8 cellular contexts compared by ENCODE assay signal in genomic region chr11:72446929-72447753, GRCh38. TPM values are rescaled to one million over a fixed set of nuclear protein-coding genes. Genes with fewer than 3 reads are reported as not detected.
DNase-seq lines count a peak whose midpoint lies in the region; ATAC-seq and TF ChIP-seq lines count a peak whose summit lies in the region.

No MANE protein-coding gene starts in this region.

- H3K27ac ChIP-seq in fibroblast of lung (ENCODE audit: insufficient read depth, low read length) = no peak overlapping the region
- no peak overlapping the region for H3K27ac ChIP-seq in ovary

- H3K9ac ChIP-seq in fibroblast of lung (ENCODE audit: insufficient read depth, low read length) = no peak overlapping the region

- no peak for TF ChIP-seq EP300 in ovary (IDR thresholded peaks at IDR 0.05)

- no peak for TF ChIP-seq POLR2A in ovary (IDR thresholded peaks at IDR 0.05)

- intact Hi-C loops in ovary (cut with DNase I) = no loop called here

- WGBS in ovary, 3 donors = 30 to 36% (median 31%) methylated on average over 4 of the region's 4 CpGs

- no peaks in the 10 kb centered on the region for H3K36me3 Mint-ChIP-seq in activated naive CD8-positive, alpha-beta T cell treated with anti-CD3 and anti-CD28 coated beads, Interleukin-2, amount 10 ng/mL, durations not matched to agents 7 days and 5 days
- H3K36me3 Mint-ChIP-seq in activated naive CD8-positive, alpha-beta T cell treated with anti-CD3 and anti-CD28 coated beads, Interleukin-2, amount 50 U/mL, for 24 hours (ENCODE audit: low read depth) = no peaks in the 10 kb centered on the region

- no peak overlapping the region for H3K4me2 ChIP-seq in fibroblast of lung (ENCODE audit: extremely low read depth, insufficient read depth, low read length)

- H2AFZ ChIP-seq in fibroblast of lung (ENCODE audit: low read length) = no peak overlapping the region

- H3K4me1 ChIP-seq in fibroblast of lung (ENCODE audit: control insufficient read depth, extremely low read depth, insufficient read depth, low read length) (no peaks in the 10 kb centered on the region), ovary (ENCODE audit: insufficient read depth) (no peaks in the 10 kb centered on the region)

- no peak overlapping the region for H3K27ac Mint-ChIP-seq in activated naive CD8-positive, alpha-beta T cell treated with anti-CD3 and anti-CD28 coated beads, Interleukin-2, amount 10 ng/mL, durations not matched to agents 7 days and 5 days
- H3K27ac Mint-ChIP-seq in activated naive CD8-positive, alpha-beta T cell treated with anti-CD3 and anti-CD28 coated beads, Interleukin-2, amount 50 U/mL, for 24 hours = no peak overlapping the region

- H3K4me1 Mint-ChIP-seq in activated naive CD8-positive, alpha-beta T cell treated with anti-CD3 and anti-CD28 coated beads, Interleukin-2, amount 10 ng/mL, durations not matched to agents 7 days and 5 days = peaks cover 3% of the 10 kb centered on the region
- H3K4me1 Mint-ChIP-seq in activated naive CD8-positive, alpha-beta T cell treated with anti-CD3 and anti-CD28 coated beads, Interleukin-2, amount 50 U/mL, for 24 hours = no peaks in the 10 kb centered on the region

- H3K36me3 ChIP-seq in fibroblast of lung (ENCODE audit: control insufficient read depth, insufficient read depth, low read length) (no peaks in the 10 kb centered on the region), ovary (no peaks in the 10 kb centered on the region)

- no peak overlapping the region for H3K4me3 Mint-ChIP-seq in activated naive CD8-positive, alpha-beta T cell treated with anti-CD3 and anti-CD28 coated beads, Interleukin-2, amount 10 ng/mL, durations not matched to agents 7 days and 5 days
- H3K4me3 Mint-ChIP-seq in activated naive CD8-positive, alpha-beta T cell treated with anti-CD3 and anti-CD28 coated beads, Interleukin-2, amount 50 U/mL, for 24 hours = no peak overlapping the region

- peaks cover 2% of the 10 kb centered on the region for H3K27me3 ChIP-seq in fibroblast of lung (ENCODE audit: control insufficient read depth, insufficient read depth, low read length)
- H3K27me3 ChIP-seq in ovary = no peaks in the 10 kb centered on the region

- no peak overlapping the region for H3K4me3 ChIP-seq in fibroblast of lung (replicated peaks in 1 of 4; ENCODE audit: control extremely low read depth in 1 of 4, insufficient read depth in 1 of 4, low read depth in 3 of 4, low read length in 4 of 4)
- H3K4me3 ChIP-seq in ovary = no peak overlapping the region

- TF ChIP-seq CTCF in fibroblast of lung (conservative IDR thresholded peaks at IDR 0.05 in 1 of 2, IDR thresholded peaks at IDR 0.05 in 1 of 2; ENCODE audit: low read depth in 1 of 2, low read length in 2 of 2) (peak; percentile 81 to 83), ovary (IDR thresholded peaks at IDR 0.05) (peak in 2 of 3 donors; percentile 53 to 63)

- H3K9me3 ChIP-seq in fibroblast of lung (ENCODE audit: control insufficient read depth, insufficient read depth, low read depth, low read length) (no peaks in the 10 kb centered on the region), ovary (no peaks in the 10 kb centered on the region)

- H4K20me1 ChIP-seq in fibroblast of lung (ENCODE audit: control insufficient read depth, extremely low read depth, insufficient read depth, low read length) = no peaks in the 10 kb centered on the region

- H3K9me3 Mint-ChIP-seq in activated naive CD8-positive, alpha-beta T cell treated with anti-CD3 and anti-CD28 coated beads, Interleukin-2, amount 10 ng/mL, durations not matched to agents 7 days and 5 days = no peaks in the 10 kb centered on the region
- no peaks in the 10 kb centered on the region for H3K9me3 Mint-ChIP-seq in activated naive CD8-positive, alpha-beta T cell treated with anti-CD3 and anti-CD28 coated beads, Interleukin-2, amount 50 U/mL, for 24 hours

- no peaks in the 10 kb centered on the region for H3K79me2 ChIP-seq in fibroblast of lung (ENCODE audit: control insufficient read depth, insufficient read depth, low read length)

- no peak for DNase-seq in activated naive CD8-positive, alpha-beta T cell treated with anti-CD3 and anti-CD28 coated beads, Interleukin-2, amount 10 ng/mL, durations not matched to agents 7 days and 5 days
- no peak for DNase-seq in activated naive CD8-positive, alpha-beta T cell treated with anti-CD3 and anti-CD28 coated beads, Interleukin-2, amount 50 U/mL, for 24 hours
- DNase-seq in NCI-H1105 (lab: John Stamatoyannopoulos, UW) = peak; percentile 13
- DNase-seq in SKM-1 treated with dmso at 0.1 percent for 144 hours (lab: John Stamatoyannopoulos, UW; ENCODE audit: unreplicated experiment) = peak; percentile 78
- DNase-seq in fibroblast of lung (ENCODE audit: low read depth in 2 of 2) = peak; percentile 67 to 73
- DNase-seq in ovary = no peak

- POLR2A ChIA-PET in activated naive CD8-positive, alpha-beta T cell treated with anti-CD3 and anti-CD28 coated beads, Interleukin-2, amount 10 ng/mL, durations not matched to agents 7 days and 5 days (lab: Charles Lee) = interaction anchor here (0.6 kb wide), 1 partner anchor 89 kb away, joined by 3 read pairs; no protein-coding TSS in a partner anchor

- peak; percentile 42 for ATAC-seq in activated naive CD8-positive, alpha-beta T cell treated with anti-CD3 and anti-CD28 coated beads, Interleukin-2, amount 10 ng/mL, durations not matched to agents 7 days and 5 days (ENCODE audit: low read depth)
- no peak for ATAC-seq in activated naive CD8-positive, alpha-beta T cell treated with anti-CD3 and anti-CD28 coated beads, Interleukin-2, amount 50 U/mL, for 24 hours
- ATAC-seq in HG03135 (IDR thresholded peaks at IDR 0.05; ENCODE audit: unreplicated experiment) (no peak), HG03045 (IDR thresholded peaks at IDR 0.05; ENCODE audit: unreplicated experiment) (no peak)

- peaks cover 31% of the 10 kb centered on the region for H3K27me3 Mint-ChIP-seq in activated naive CD8-positive, alpha-beta T cell treated with anti-CD3 and anti-CD28 coated beads, Interleukin-2, amount 10 ng/mL, durations not matched to agents 7 days and 5 days
- peaks cover 4% of the 10 kb centered on the region for H3K27me3 Mint-ChIP-seq in activated naive CD8-positive, alpha-beta T cell treated with anti-CD3 and anti-CD28 coated beads, Interleukin-2, amount 50 U/mL, for 24 hours

RNA-seq across cellular contexts. Expression of gene CLPB, which starts 12.8 kb away (rescaled TPM):
- total RNA-seq in activated naive CD8-positive, alpha-beta T cell treated with anti-CD3 and anti-CD28 coated beads, Interleukin-2, amount 10 ng/mL, durations not matched to agents 7 days and 5 days = 10 to 100 TPM; 21.6 to 23.2 TPM
- total RNA-seq in fibroblast of lung (22.3 and 34.2 TPM in 2 replicates), ovary (10 to 100 TPM; 10.0 to 25.1 (median 14.8) TPM)
- polyA plus RNA-seq in fibroblast of lung (14.9 and 26.7 TPM in 2 replicates), ovary (10 to 100 TPM in 1 of 2 donors, 1 to 10 TPM in 1; 3.4 to 11.9 TPM)
- 14.3 and 24.6 TPM in 2 replicates for polyA plus RNA-seq in fibroblast of lung (2012)
- 47.5 and 101 TPM in 2 replicates for polyA minus RNA-seq in fibroblast of lung (ENCODE audit: low replicate concordance)

Comparison
In these comparisons a context has a peak if more than half of its experiments do, and no peak if none do; other contexts are left out.
1. DNase-seq: peak in NCI-H1105 (single experiment), SKM-1 treated with dmso at 0.1 percent for 144 hours (single experiment) and fibroblast of lung (2 of 2); none in activated naive CD8-positive, alpha-beta T cell treated with anti-CD3 and anti-CD28 coated beads, Interleukin-2, amount 10 ng/mL, durations not matched to agents 7 days and 5 days (single experiment), activated naive CD8-positive, alpha-beta T cell treated with anti-CD3 and anti-CD28 coated beads, Interleukin-2, amount 50 U/mL, for 24 hours (single experiment) and ovary (0 of 5).